ENCODE assay signal across 10 cellular contexts in genomic region chr5:139138790-139139189, GRCh38. TPM values are rescaled to one million over a fixed set of nuclear protein-coding genes. Genes with fewer than 3 reads are reported as not detected.
DNase-seq lines count a peak whose midpoint lies in the region; ATAC-seq and TF ChIP-seq lines count a peak whose summit lies in the region.
"Had no signal": no experiment of that assay in that cellular context is flagged by ENCODE, and none has a peak within 500 bp of the region (broad histone marks: within the 10 kb centered on the region; RNA-seq: fewer than 3 reads in every experiment).

No MANE protein-coding gene starts in this region.

- intact Hi-C loops in breast epithelium (cut with DNase I; ENCODE audit: low total_unique reads) (no loop called here), natural killer cell (cut with micrococcal nuclease) (no loop called here)

- H3K36me3 ChIP-seq in breast epithelium (no peaks in the 10 kb centered on the region), lung (ENCODE audit: control insufficient read depth in 2 of 2, insufficient read depth in 2 of 2, low read length in 2 of 2) (no peaks in the 10 kb centered on the region), Karpas-422 (ENCODE audit: insufficient read depth, low read length) (no peaks in the 10 kb centered on the region)

- H2AFZ ChIP-seq in Karpas-422 (ENCODE audit: low read length) = no peak overlapping the region

- WGBS in lung, 2 donors = 38 to 57% methylated on average over 4 of the region's 4 CpGs

- ATAC-seq in lung (ENCODE audit: insufficient read depth, low FRiP score) = peak; percentile 80
- no peak for ATAC-seq in GM21528 (IDR thresholded peaks at IDR 0.05; ENCODE audit: low FRiP score, unreplicated experiment)
- no peak for ATAC-seq in natural killer cell

- H3K9me2 ChIP-seq in Karpas-422 (replicated peaks; ENCODE audit: insufficient read depth, low read length) = no peaks in the 10 kb centered on the region

- no peak overlapping the region for H3K27ac Mint-ChIP-seq in natural killer cell
- H3K27ac Mint-ChIP-seq: activated B cell treated with CpG ODN at 0.5 μM for 24 hours had no signal

- H3K27me3 ChIP-seq in breast epithelium (no peaks in the 10 kb centered on the region), lung (ENCODE audit: control insufficient read depth, insufficient read depth) (no peaks in the 10 kb centered on the region), Karpas-422 (ENCODE audit: low read length) (no peaks in the 10 kb centered on the region)

- H3K4me1 Mint-ChIP-seq in natural killer cell = peaks cover 17 to 19% of the 10 kb centered on the region in 2 donors

- TF ChIP-seq CTCF in breast epithelium (IDR thresholded peaks at IDR 0.05) = no peak
- TF ChIP-seq CTCF in lung (IDR thresholded peaks at IDR 0.05; ENCODE audit: control extremely low read depth, extremely low read depth) = no peak
- no peak for TF ChIP-seq CTCF in natural killer cell (IDR thresholded peaks at IDR 0.05)

- H3K9me3 Mint-ChIP-seq in natural killer cell = no peaks in the 10 kb centered on the region
- H3K9me3 Mint-ChIP-seq: activated B cell treated with CpG ODN at 0.5 μM for 24 hours had no signal

- no peak overlapping the region for H3K4me2 ChIP-seq in Karpas-422 (ENCODE audit: low read depth, low read length, poor library complexity, severe bottlenecking)

- H3K79me2 ChIP-seq in Karpas-422 (ENCODE audit: low read length) = no peaks in the 10 kb centered on the region

- no peak overlapping the region for H3K4me3 Mint-ChIP-seq in natural killer cell
- H3K4me3 Mint-ChIP-seq: activated B cell treated with CpG ODN at 0.5 μM for 24 hours had no signal

- H3K4me3 ChIP-seq in breast epithelium (no peak overlapping the region), lung (no peak overlapping the region), Karpas-422 (ENCODE audit: low read length) (no peak overlapping the region)

- H3K27me3 Mint-ChIP-seq in natural killer cell (ENCODE audit: low read depth in 2 of 2) = no peaks in the 10 kb centered on the region
- H3K27me3 Mint-ChIP-seq: activated B cell treated with CpG ODN at 0.5 μM for 24 hours had no signal

- peak overlapping the region; percentile 25 to 30 for H3K27ac ChIP-seq in breast epithelium
- H3K27ac ChIP-seq in lung (ENCODE audit: low read depth in 1 of 2, low read length in 1 of 2) = peak overlapping the region in 1 of 2 donors; percentile 47
- no peak overlapping the region for H3K27ac ChIP-seq in Karpas-422 (ENCODE audit: low read length)
- H3K27ac ChIP-seq: epithelial cell of prostate had no signal

- no peaks in the 10 kb centered on the region for H3K36me3 Mint-ChIP-seq in natural killer cell

- no peak overlapping the region for H3K9ac ChIP-seq in Karpas-422 (ENCODE audit: low read length)

- peaks cover 0 to 26% of the 10 kb centered on the region in 2 donors for H3K4me1 ChIP-seq in breast epithelium
- H3K4me1 ChIP-seq in lung (ENCODE audit: control insufficient read depth in 2 of 2, insufficient read depth in 2 of 2, low read length in 2 of 2) = peaks cover 13% of the 10 kb centered on the region in 2 donors
- H3K4me1 ChIP-seq in Karpas-422 (ENCODE audit: low read length) = peaks cover 7% of the 10 kb centered on the region

- peak; percentile 52 for DNase-seq in Ammon's horn (ENCODE audit: low spot score)
- DNase-seq in NCI-H187 treated with DMSO at 0.1 percent for 48 hours (lab: John Stamatoyannopoulos, UW) = peak; percentile 61
- DNase-seq in breast epithelium (ENCODE audit: low spot score in 2 of 2) = no peak
- peak; percentile 68 for DNase-seq in lung (ENCODE audit: low spot score)
- DNase-seq in natural killer cell = no peak
- no peak for DNase-seq in Karpas-422
- DNase-seq in Kasumi-1 (lab: John Stamatoyannopoulos, UW) = no peak
- DNase-seq: activated B cell treated with CpG ODN at 0.5 μM for 24 hours had no signal

- peaks cover 22% of the 10 kb centered on the region; the same call in 1 of the 2 replicates for H4K20me1 ChIP-seq in Karpas-422 (ENCODE audit: insufficient read depth, low read depth, low read length)

- H3K9me3 ChIP-seq in breast epithelium (no peaks in the 10 kb centered on the region), lung (ENCODE audit: control insufficient read depth in 2 of 2, insufficient read depth in 1 of 2, low read length in 1 of 2) (no peaks in the 10 kb centered on the region), Karpas-422 (ENCODE audit: low read length) (no peaks in the 10 kb centered on the region)

- TF ChIP-seq POLR2A in breast epithelium (IDR thresholded peaks at IDR 0.05) = no peak

RNA-seq across cellular contexts. Expression of gene SIL1, which starts 59.4 kb away (rescaled TPM):
- 10 to 100 TPM; 29.9 to 63.9 (median 48.2) TPM for total RNA-seq in breast epithelium
- total RNA-seq in lung = 10 to 100 TPM; 38.5 to 77.6 TPM
- 100 to 1,000 TPM in 1 of 2 donors, 10 to 100 TPM in 1; 79.2 to 109 TPM for polyA plus RNA-seq in lung
- 10 to 100 TPM; 16.9 to 22.5 (median 22.4) TPM for total RNA-seq in natural killer cell
- total RNA-seq in Karpas-422 (2014; rRNA removed; shearing (Covaris generic); ENCODE audit: low replicate concordance) = 10.7 and 21.8 TPM in 2 replicates

Comparison
In these comparisons a context has a peak if more than half of its experiments do, and no peak if none do; other contexts are left out.
1. DNase-seq: peak in Ammon's horn (single experiment), NCI-H187 treated with DMSO at 0.1 percent for 48 hours (single experiment) and lung (single experiment); none in breast epithelium (0 of 2), natural killer cell (single experiment), Karpas-422 (single experiment) and Kasumi-1 (0 of 2).